Comparison of ENCODE assay signal across 8 cellular contexts in genomic region chr1:248825573-248825908, GRCh38. TPM values are rescaled to one million over a fixed set of nuclear protein-coding genes. Genes with fewer than 3 reads are reported as not detected.
DNase-seq lines count a peak whose midpoint lies in the region; ATAC-seq, FAIRE-seq and TF ChIP-seq lines count a peak whose summit lies in the region.

No MANE protein-coding gene starts in this region.

- H2AFZ ChIP-seq in KMS-11 (ENCODE audit: low read depth) = peak overlapping the region; percentile 85

- H3K27me3 ChIP-seq in cardiac muscle cell (no peaks in the 10 kb centered on the region), KMS-11 (ENCODE audit: insufficient read depth, low read depth) (no peaks in the 10 kb centered on the region), ectodermal cell (ENCODE audit: control insufficient read depth, insufficient read depth, low read length, poor library complexity, severe bottlenecking) (no peaks in the 10 kb centered on the region)

- peak overlapping the region; percentile 90 to 98 for H3K27ac Mint-ChIP-seq in natural killer cell treated with Interleukin-12 subunit alpha and Interleukin-12 subunit beta and Interleukin-15 and Interleukin-18, amount 100 ng/mL, for 72 hours

- H3K36me3 ChIP-seq in cardiac muscle cell (no peaks in the 10 kb centered on the region), KMS-11 (ENCODE audit: insufficient read depth) (no peaks in the 10 kb centered on the region; the same call in 1 of the 2 replicates), ectodermal cell (ENCODE audit: control insufficient read depth, insufficient read depth, low read length) (no peaks in the 10 kb centered on the region)

- no peaks in the 10 kb centered on the region for H3K27me3 Mint-ChIP-seq in natural killer cell treated with Interleukin-12 subunit alpha and Interleukin-12 subunit beta and Interleukin-15 and Interleukin-18, amount 100 ng/mL, for 72 hours

- H3K4me3 ChIP-seq in cardiac muscle cell = peak overlapping the region; percentile 64
- H3K4me3 ChIP-seq in KMS-11 (IDR thresholded peaks at IDR 0.05; ENCODE audit: insufficient read depth, low read depth, low read length) = peak overlapping the region; percentile 95
- peak overlapping the region; percentile 97 for H3K4me3 ChIP-seq in ectodermal cell (ENCODE audit: insufficient read depth, low read depth, low read length)

- no peaks in the 10 kb centered on the region for H3K9me3 Mint-ChIP-seq in natural killer cell treated with Interleukin-12 subunit alpha and Interleukin-12 subunit beta and Interleukin-15 and Interleukin-18, amount 100 ng/mL, for 72 hours

- peaks cover 19% of the 10 kb centered on the region for H3K79me2 ChIP-seq in KMS-11 (ENCODE audit: insufficient read depth, low read depth)

- no peaks in the 10 kb centered on the region for H4K20me1 ChIP-seq in KMS-11 (ENCODE audit: insufficient read depth)

- no peak for TF ChIP-seq CTCF in cardiac muscle cell (IDR thresholded peaks at IDR 0.05; ENCODE audit: low read depth, low read length)
- no peak for TF ChIP-seq CTCF in KMS-11 (conservative IDR thresholded peaks at IDR 0.05; ENCODE audit: low read depth, low read length)

- peak overlapping the region; percentile 46 for H3K4me2 ChIP-seq in KMS-11

- 0% methylated on average over 18 of the region's 18 CpGs for WGBS in ectodermal cell, 2 experiments

- intact Hi-C loops in Right ventricle myocardium inferior (cut with DNase I) = no loop called here

- ATAC-seq in Right ventricle myocardium inferior = no peak
- ATAC-seq in natural killer cell treated with Interleukin-12 subunit alpha and Interleukin-12 subunit beta and Interleukin-15 and Interleukin-18, amount 100 ng/mL, for 72 hours = peak; percentile 2 to 3
- no peak for ATAC-seq in GM18858 (IDR thresholded peaks at IDR 0.05; ENCODE audit: unreplicated experiment)

- H3K4me3 Mint-ChIP-seq in natural killer cell treated with Interleukin-12 subunit alpha and Interleukin-12 subunit beta and Interleukin-15 and Interleukin-18, amount 100 ng/mL, for 72 hours = peak overlapping the region; percentile 88

- DNase-seq in cardiac muscle cell (ENCODE audit: low read depth in 1 of 2, low spot score in 1 of 2) = no peak
- DNase-seq in Right ventricle myocardium inferior (ENCODE audit: missing footprints) = no peak
- DNase-seq in natural killer cell treated with Interleukin-12 subunit alpha and Interleukin-12 subunit beta and Interleukin-15 and Interleukin-18, amount 100 ng/mL, for 72 hours (ENCODE audit: low spot score) = no peak
- DNase-seq in HTR-8/SVneo (ENCODE audit: insufficient read length, low spot score) = no peak
- DNase-seq in NCI-H1930 (lab: John Stamatoyannopoulos, UW) = no peak

- H3K36me3 Mint-ChIP-seq in natural killer cell treated with Interleukin-12 subunit alpha and Interleukin-12 subunit beta and Interleukin-15 and Interleukin-18, amount 100 ng/mL, for 72 hours = no peaks in the 10 kb centered on the region

- peak overlapping the region; percentile 90 for H3K9ac ChIP-seq in KMS-11

- H3K27ac ChIP-seq in cardiac muscle cell = peak overlapping the region; percentile 93
- peak overlapping the region; percentile 94 for H3K27ac ChIP-seq in KMS-11
- no peak overlapping the region for H3K27ac ChIP-seq in ectodermal cell (ENCODE audit: insufficient read depth, low read depth, low read length, poor library complexity, severe bottlenecking)

- H3K9me3 ChIP-seq in cardiac muscle cell (ENCODE audit: low read depth) (no peaks in the 10 kb centered on the region), ectodermal cell (ENCODE audit: control insufficient read depth, low read length) (no peaks in the 10 kb centered on the region)

- H3K4me1 ChIP-seq in cardiac muscle cell (ENCODE audit: low read depth) (peaks cover 8% of the 10 kb centered on the region), KMS-11 (ENCODE audit: low read depth, poor library complexity, severe bottlenecking) (peaks cover 34% of the 10 kb centered on the region), ectodermal cell (ENCODE audit: control insufficient read depth, insufficient read depth, low read length) (peaks cover 10% of the 10 kb centered on the region)

- FAIRE-seq in HTR-8/SVneo (lab: Jason Lieb, UNC) = no peak

- peaks cover 50% of the 10 kb centered on the region in 2 donors for H3K4me1 Mint-ChIP-seq in natural killer cell treated with Interleukin-12 subunit alpha and Interleukin-12 subunit beta and Interleukin-15 and Interleukin-18, amount 100 ng/mL, for 72 hours (ENCODE audit: low read depth in 2 of 2)

RNA-seq across cellular contexts. Expression of gene SH3BP5L, which starts 0.2 kb away (rescaled TPM):
- total RNA-seq in cardiac muscle cell = 34.8 and 39.7 TPM in 2 replicates
- polyA plus RNA-seq in cardiac muscle cell = 11.0 and 14.1 TPM in 2 replicates
- 22.2 TPM for total RNA-seq in Right ventricle myocardium inferior
- 24.8 TPM for polyA plus RNA-seq in ectodermal cell (2013, experiment 1 of 4)
- polyA plus RNA-seq in ectodermal cell (2013, experiment 2 of 4) = 26.1 TPM
- 17.9 TPM for polyA plus RNA-seq in ectodermal cell (2013, experiment 3 of 4)
- 22.3 TPM for polyA plus RNA-seq in ectodermal cell (2013, experiment 4 of 4)
- total RNA-seq in natural killer cell treated with Interleukin-12 subunit alpha and Interleukin-12 subunit beta and Interleukin-15 and Interleukin-18, amount 100 ng/mL, for 72 hours = 10 to 100 TPM; 18.3 to 23.8 TPM

RNA-seq across cellular contexts. Expression of gene ZNF672, which starts 12.5 kb away (rescaled TPM):
- 66.3 and 72.5 TPM in 2 replicates for total RNA-seq in cardiac muscle cell
- polyA plus RNA-seq in cardiac muscle cell = 56.1 and 59.2 TPM in 2 replicates
- total RNA-seq in Right ventricle myocardium inferior = 40.3 TPM
- polyA plus RNA-seq in ectodermal cell (2013, experiment 1 of 4) = 38.3 TPM
- polyA plus RNA-seq in ectodermal cell (2013, experiment 2 of 4) = 31.5 TPM
- 28.3 TPM for polyA plus RNA-seq in ectodermal cell (2013, experiment 3 of 4)
- polyA plus RNA-seq in ectodermal cell (2013, experiment 4 of 4) = 29.7 TPM
- 10 to 100 TPM; 41.2 to 59.7 TPM for total RNA-seq in natural killer cell treated with Interleukin-12 subunit alpha and Interleukin-12 subunit beta and Interleukin-15 and Interleukin-18, amount 100 ng/mL, for 72 hours

RNA-seq across cellular contexts. Expression of gene ZNF692, which starts 33.3 kb away (rescaled TPM):
- 101 and 128 TPM in 2 replicates for total RNA-seq in cardiac muscle cell
- polyA plus RNA-seq in cardiac muscle cell = 98.9 and 109 TPM in 2 replicates
- total RNA-seq in Right ventricle myocardium inferior = 20.8 TPM
- 63.6 TPM for polyA plus RNA-seq in ectodermal cell (2013, experiment 1 of 4)
- 47.8 TPM for polyA plus RNA-seq in ectodermal cell (2013, experiment 2 of 4)
- 58.8 TPM for polyA plus RNA-seq in ectodermal cell (2013, experiment 3 of 4)
- polyA plus RNA-seq in ectodermal cell (2013, experiment 4 of 4) = 66.0 TPM
- 100 to 1,000 TPM in 1 of 2 donors, 10 to 100 TPM in 1; 40.4 to 142 TPM for total RNA-seq in natural killer cell treated with Interleukin-12 subunit alpha and Interleukin-12 subunit beta and Interleukin-15 and Interleukin-18, amount 100 ng/mL, for 72 hours

Comparison
In these comparisons a context has a peak if more than half of its experiments do, and no peak if none do; other contexts are left out.
1. ATAC-seq: peak in natural killer cell treated with Interleukin-12 subunit alpha and Interleukin-12 subunit beta and Interleukin-15 and Interleukin-18, amount 100 ng/mL, for 72 hours (2 of 2); none in Right ventricle myocardium inferior (single experiment) and GM18858 (single experiment).
2. Peak in every context shown above with its lines, with median percentiles within 50 percentile points of each other: H3K4me3 ChIP-seq.